ENCODE assay signal across 22 cellular contexts in the genomic region with DNA sequence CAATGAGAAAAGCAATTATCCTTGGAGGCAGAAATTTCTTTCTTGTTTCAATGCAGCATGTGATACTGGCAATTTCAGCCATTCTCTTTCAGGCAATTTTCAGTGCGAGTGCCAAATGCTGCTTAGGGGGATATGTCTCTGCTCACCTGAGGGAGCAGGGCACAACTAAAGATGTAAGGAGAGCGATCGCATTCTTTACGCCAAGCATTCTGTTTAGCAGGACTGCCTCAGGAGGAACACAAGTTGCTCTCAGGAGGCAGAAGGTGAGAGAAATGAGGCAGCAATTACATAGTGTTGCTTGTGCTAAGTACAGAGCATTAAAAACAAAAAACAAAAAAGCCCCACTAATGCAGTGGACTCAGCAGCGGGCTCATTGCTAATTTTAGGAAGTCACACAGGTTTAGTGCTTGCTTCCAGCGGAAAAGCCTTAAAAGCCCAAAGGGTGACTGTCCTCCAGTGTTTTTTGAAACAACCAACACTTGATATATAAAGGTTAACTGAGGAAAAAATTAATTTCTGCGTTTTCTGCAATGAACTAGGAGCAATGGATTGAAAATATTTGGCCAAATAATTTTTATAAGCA.
A peak's percentile ranks its signal among the peaks of the same experiment; 100 is the strongest.
DNase-seq lines count a peak whose midpoint lies in the region; FAIRE-seq and TF ChIP-seq lines count a peak whose summit lies in the region.
"Had no signal": no experiment of that assay in that cellular context is flagged by ENCODE, and none has a peak within 500 bp of the region (broad histone marks: within the 10 kb centered on the region; RNA-seq: fewer than 3 reads in every experiment).

No MANE protein-coding gene starts in this region.

- H3K79me2 ChIP-seq in SU-DHL-6 (ENCODE audit: insufficient read depth, low read length), result no peaks in the 10 kb centered on the region

- no peak for TF ChIP-seq POLR2A in spleen (IDR thresholded peaks at IDR 0.05)

- H2AFZ ChIP-seq in SU-DHL-6 (ENCODE audit: low read depth, low read length, severe bottlenecking), result no peak overlapping the region

- H3K36me3 Mint-ChIP-seq in endodermal cell (ENCODE audit: low read depth), result peaks cover 22% of the 10 kb centered on the region

- H3K27me3 Mint-ChIP-seq in endodermal cell (ENCODE audit: insufficient read depth), result peaks cover 46% of the 10 kb centered on the region
- H3K27me3 Mint-ChIP-seq: activated CD4-positive, alpha-beta T cell treated with anti-CD3 and anti-CD28 coated beads, Interleukin-2, amount 10 ng/mL, durations not matched to agents 24 days and 14 days had no signal

- peak overlapping the region; percentile 1 for H3K4me3 Mint-ChIP-seq in endodermal cell

- FAIRE-seq in frontal cortex (lab: Jason Lieb, UNC), result no peak
- FAIRE-seq: endometrium, G401.6 had no signal

- H3K27ac ChIP-seq in SU-DHL-6 (ENCODE audit: low read depth, low read length) (peak overlapping the region; percentile 97), endodermal cell (ENCODE audit: low read depth, low read length) (no peak overlapping the region), spleen (peak overlapping the region in 5 of 8 donors; percentile 24 to 89 (median 76))
- H3K27ac ChIP-seq: neutrophil, uterus had no signal

- peak overlapping the region; percentile 61 for H3K9ac ChIP-seq in SU-DHL-6 (ENCODE audit: low read length)
- H3K9ac ChIP-seq in endodermal cell (ENCODE audit: extremely low read depth, low read length, poor library complexity, severe bottlenecking), result no peak overlapping the region

- WGBS in endodermal cell (ENCODE audit: insufficient coverage in 1 of 2, insufficient read length in 1 of 2), 2 experiments, result 50 to 71% methylated on average over 6 of the region's 7 CpGs
- 90 to 93% (median 91%) methylated on average over 7 of the region's 7 CpGs for WGBS in spleen, 5 donors

- DNase-seq in NCI-H82 (lab: John Stamatoyannopoulos, UW), result peak; percentile 43
- no peak for DNase-seq in NCI-H82 treated with DMSO at 0.1 percent for 48 hours (lab: John Stamatoyannopoulos, UW; ENCODE audit: unreplicated experiment)
- DNase-seq in endodermal cell, result peak; percentile 79
- no peak for DNase-seq in spleen
- DNase-seq in frontal cortex (ENCODE audit: low spot score in 2 of 2), result no peak
- DNase-seq in T-helper 1 cell, result no peak
- DNase-seq in GOT3 (lab: John Stamatoyannopoulos, UW), result no peak
- DNase-seq: 8988T; activated CD8-positive, alpha-beta memory T cell treated with anti-CD3 and anti-CD28 coated beads, Interleukin-2, amount 50 U/mL, for 48 hours; activated naive CD4-positive, alpha-beta T cell; aorta; HCEC 1CT; MG63; NCI-H1694; NCI-H226; stimulated activated CD4-positive, alpha-beta T cell treated with anti-CD3 and anti-CD28 coated beads, Interleukin-4, amount 100 ng/mL, for 4 hours; uterus had no signal

- no peaks in the 10 kb centered on the region for H3K9me2 ChIP-seq in SU-DHL-6 (replicated peaks; ENCODE audit: insufficient read depth, low read length)

- H3K4me3 ChIP-seq in SU-DHL-6 (ENCODE audit: insufficient read depth, low read length, poor library complexity, severe bottlenecking), result peak overlapping the region; percentile 15
- H3K4me3 ChIP-seq in endodermal cell (ENCODE audit: low read length), result no peak overlapping the region
- H3K4me3 ChIP-seq in spleen, result no peak overlapping the region
- H3K4me3 ChIP-seq: MG63, uterus had no signal

- H4K20me1 ChIP-seq in SU-DHL-6 (ENCODE audit: low read depth, low read length), result no peaks in the 10 kb centered on the region

- peak overlapping the region; percentile 76 for H3K4me2 ChIP-seq in SU-DHL-6 (ENCODE audit: low read depth, low read length, poor library complexity, severe bottlenecking)

- TF ChIP-seq CTCF in SU-DHL-6 (IDR thresholded peaks at IDR 0.05; ENCODE audit: insufficient read depth, low read length, poor library complexity, severe bottlenecking) (no peak), endodermal cell (conservative IDR thresholded peaks at IDR 0.05) (no peak), spleen (IDR thresholded peaks at IDR 0.05 in 8 of 11, conservative IDR thresholded peaks at IDR 0.05 in 3 of 11) (no peak)

- H3K4me1 ChIP-seq in endodermal cell (ENCODE audit: control insufficient read depth, insufficient read depth, low read length), result peaks cover 20% of the 10 kb centered on the region
- H3K4me1 ChIP-seq in spleen, result peaks cover 0 to 51% (median 33%) of the 10 kb centered on the region in 6 donors
- H3K4me1 ChIP-seq: uterus had no signal

- peaks cover 60% of the 10 kb centered on the region for H3K4me1 Mint-ChIP-seq in endodermal cell

- H3K9me3 ChIP-seq in SU-DHL-6 (ENCODE audit: insufficient read depth, low read length) (peaks cover 7% of the 10 kb centered on the region; the same call in 1 of the 2 replicates), endodermal cell (ENCODE audit: control insufficient read depth, low read length) (peaks cover 18% of the 10 kb centered on the region), spleen (peaks cover 0 to 13% (median 8%) of the 10 kb centered on the region in 8 donors)
- H3K9me3 ChIP-seq: MG63, neutrophil had no signal

- H3K27me3 ChIP-seq in SU-DHL-6 (ENCODE audit: low read length), result no peaks in the 10 kb centered on the region
- peaks cover 34% of the 10 kb centered on the region for H3K27me3 ChIP-seq in endodermal cell (ENCODE audit: control insufficient read depth, insufficient read depth, low read length, poor library complexity, severe bottlenecking)
- no peaks in the 10 kb centered on the region for H3K27me3 ChIP-seq in spleen (replicated peaks in 1 of 7)
- H3K27me3 ChIP-seq: MG63, neutrophil, uterus had no signal

- H3K36me3 ChIP-seq in SU-DHL-6 (ENCODE audit: low read length) (no peaks in the 10 kb centered on the region), endodermal cell (ENCODE audit: control insufficient read depth, insufficient read depth, low read length) (no peaks in the 10 kb centered on the region), spleen (peaks cover 0 to 5% (median 0%) of the 10 kb centered on the region in 6 donors)
- H3K36me3 ChIP-seq: MG63, neutrophil, uterus had no signal

- peaks cover 20% of the 10 kb centered on the region for H3K9me3 Mint-ChIP-seq in endodermal cell

- intact Hi-C loops in spleen (cut with DNase I; ENCODE audit: low total_unique reads), result no loop called here

- peak overlapping the region; percentile 84 for H3K27ac Mint-ChIP-seq in endodermal cell

- H3F3A ChIP-seq in SU-DHL-6 (ENCODE audit: insufficient read depth), result peaks cover 54% of the 10 kb centered on the region

Comparison
In these comparisons a context has a peak if more than half of its experiments do, and no peak if none do; other contexts are left out.
1. DNase-seq: peak in NCI-H82 (single experiment) and endodermal cell (single experiment); none in NCI-H82 treated with DMSO at 0.1 percent for 48 hours (single experiment), spleen (single experiment), frontal cortex (0 of 2), T-helper 1 cell (0 of 5) and GOT3 (single experiment).